28 cellular contexts compared by ENCODE assay signal in genomic region chr9:95441081-95441480, GRCh38.
"Had no signal": no experiment of that assay in that cellular context is flagged by ENCODE, and none has a peak within 500 bp of the region (broad histone marks: within the 10 kb centered on the region; RNA-seq: fewer than 3 reads in every experiment).

No MANE protein-coding gene starts in this region.

- H3K9me3 ChIP-seq: adrenal gland, colonic mucosa, SJCRH30 had no signal

- ATAC-seq: activated naive CD4-positive, alpha-beta T cell treated with anti-CD3 and anti-CD28 coated beads, Interleukin-2, amount 50 U/mL, for 72 hours; activated T-cell treated with anti-CD3 and anti-CD28 coated beads, Interleukin-2, amount 50 U/mL, for 4 hours; Panc1 had no signal

- H3K27me3 ChIP-seq: adrenal gland, brain microvascular endothelial cell, cardiac muscle cell, colonic mucosa, SJCRH30 had no signal

- H3K4me1 ChIP-seq: adrenal gland, colonic mucosa, SJCRH30 had no signal

- H3K4me3 ChIP-seq: adrenal gland, cardiac muscle cell, colonic mucosa, SJCRH30, SK-N-MC had no signal

- H3K27ac ChIP-seq: adrenal gland, brain microvascular endothelial cell, cardiac muscle cell, colonic mucosa, SJCRH30, SK-N-MC, VCaP had no signal

- H3K36me3 ChIP-seq: brain microvascular endothelial cell, colonic mucosa had no signal

- DNase-seq: activated B cell treated with CpG ODN at 0.5 μM for 24 hours; activated CD4-positive, alpha-beta memory T cell treated with anti-CD3 and anti-CD28 coated beads for 36 hours; activated CD4-positive, alpha-beta T cell treated with anti-CD3 and anti-CD28 coated beads for 4 hours; activated CD4-positive, alpha-beta T cell treated with anti-CD3 and anti-CD28 coated beads, Interleukin-2, amount 50 U/mL, for 1 hour; activated CD4-positive, CD25-positive, alpha-beta regulatory T cell treated with anti-CD3 and anti-CD28 coated beads, Interleukin-2, amount 50 U/mL, for 72 hours; activated CD8-positive, alpha-beta memory T cell treated with anti-CD3 and anti-CD28 coated beads, Interleukin-2, amount 50 U/mL, for 4 hours; activated gamma-delta T cell treated with Interleukin-2 at 50 U/mL for 16 hours; activated naive CD4-positive, alpha-beta T cell treated with anti-CD3 and anti-CD28 coated beads for 36 hours; activated T-cell treated with anti-CD3 and anti-CD28 coated beads for 4 hours; activated T-cell treated with anti-CD3 and anti-CD28 coated beads, Interleukin-2, amount 50 U/mL, for 4 hours; adrenal gland; aorta; brain microvascular endothelial cell; colonic mucosa; KG1; NCI-H1436 treated with DMSO at 0.1 percent for 48 hours; NCI-H1694 treated with DMSO at 0.1 percent for 48 hours; NCI-H2029; NCI-H345; NCI-H524 treated with DMSO at 0.1 percent for 48 hours; NK-92 treated with Interleukin-12 subunit alpha and Interleukin-12 subunit beta, amount 100 ng/mL, for 24 hours; SHP77; SJCRH30 had no signal
